Comparison of ENCODE assay signal across 8 cellular contexts in the genomic region with DNA sequence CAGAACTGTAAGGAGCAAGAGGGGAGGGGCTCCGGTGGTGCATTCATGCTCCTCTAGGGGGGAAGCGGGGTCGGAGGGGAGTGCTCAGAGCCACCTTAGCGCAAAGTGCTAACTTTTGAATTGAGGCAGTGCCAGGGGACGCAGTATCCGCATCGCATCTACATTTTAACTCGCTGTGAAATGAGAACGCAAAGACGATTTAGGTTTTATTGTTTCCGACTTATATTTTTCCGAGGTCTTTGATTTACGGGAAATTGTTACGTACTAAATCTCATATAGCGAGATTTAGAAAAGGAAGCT. TPM values are rescaled to one million over a fixed set of nuclear protein-coding genes. Genes with fewer than 3 reads are reported as not detected.
DNase-seq lines count a peak whose midpoint lies in the region; ATAC-seq lines count a peak whose summit lies in the region.

No MANE protein-coding gene starts in this region.

- peak overlapping the region; percentile 94 for H3K4me3 Mint-ChIP-seq in central memory CD8-positive, alpha-beta T cell

- H3K4me1 Mint-ChIP-seq in central memory CD8-positive, alpha-beta T cell = peaks cover 31% of the 10 kb centered on the region

- H3K36me3 ChIP-seq in ACC112 (ENCODE audit: insufficient read depth, low read length) = no peaks in the 10 kb centered on the region
- no peaks in the 10 kb centered on the region for H3K36me3 ChIP-seq in muscle layer of duodenum (ENCODE audit: control insufficient read depth in 1 of 2, insufficient read depth in 2 of 2, low read length in 2 of 2)

- H3K36me3 Mint-ChIP-seq in central memory CD8-positive, alpha-beta T cell (ENCODE audit: insufficient read depth) = peaks cover 20% of the 10 kb centered on the region

- peak overlapping the region; percentile 76 for H3K27ac ChIP-seq in ACC112 (ENCODE audit: low read depth, low read length)
- peak overlapping the region; percentile 99 for H3K27ac ChIP-seq in muscle layer of duodenum (ENCODE audit: low read length)

- peaks cover 12% of the 10 kb centered on the region for H3K79me2 ChIP-seq in ACC112 (ENCODE audit: control insufficient read depth, insufficient read depth, low read length, unreplicated experiment)

- peak overlapping the region; percentile 96 for H3K27ac Mint-ChIP-seq in central memory CD8-positive, alpha-beta T cell (ENCODE audit: low read depth)

- H3K4me3 ChIP-seq in ACC112 (ENCODE audit: low read depth, low read length) = peak overlapping the region; percentile 99
- H3K4me3 ChIP-seq in Jurkat, Clone E6-1 (ENCODE audit: low read length) = peak overlapping the region; percentile 87
- H3K4me3 ChIP-seq in muscle layer of duodenum (ENCODE audit: low read depth in 1 of 2, low read length in 2 of 2) = peak overlapping the region; percentile 68 to 99

- H3K9me3 Mint-ChIP-seq in central memory CD8-positive, alpha-beta T cell = no peaks in the 10 kb centered on the region

- no peaks in the 10 kb centered on the region for H3K27me3 ChIP-seq in ACC112 (ENCODE audit: insufficient read depth, low read length)
- H3K27me3 ChIP-seq in muscle layer of duodenum (ENCODE audit: low read depth, low read length) = no peaks in the 10 kb centered on the region

- H3K9me3 ChIP-seq in muscle layer of duodenum (ENCODE audit: control insufficient read depth in 1 of 2, low read length in 2 of 2) = no peaks in the 10 kb centered on the region

- H3K27me3 Mint-ChIP-seq in central memory CD8-positive, alpha-beta T cell = peaks cover 11% of the 10 kb centered on the region

- ATAC-seq in central memory CD8-positive, alpha-beta T cell (replicated peaks; ENCODE audit: extremely low read depth, poor library complexity, severe bottlenecking) = peak; percentile 61

- no peak for DNase-seq in Jurkat, Clone E6-1 (ENCODE audit: low read depth, low spot score)
- no peak for DNase-seq in central memory CD8-positive, alpha-beta T cell (ENCODE audit: low spot score in 2 of 2)
- DNase-seq in NCI-H510A treated with DMSO at 0.1 percent for 48 hours (lab: John Stamatoyannopoulos, UW) (no peak), epidermal melanocyte (ENCODE audit: insufficient read length, low spot score) (no peak), iPS-NIHi7 (ENCODE audit: extremely low spot score) (no peak), glomerular visceral epithelial cell (ENCODE audit: extremely low spot score) (no peak)

- peak overlapping the region; percentile 95 for H2AFZ ChIP-seq in ACC112 (ENCODE audit: low read length, unreplicated experiment)

- H3K4me1 ChIP-seq in ACC112 (ENCODE audit: control insufficient read depth, insufficient read depth, low read length, unreplicated experiment) = peaks cover 23% of the 10 kb centered on the region
- H3K4me1 ChIP-seq in muscle layer of duodenum (ENCODE audit: control insufficient read depth in 1 of 2, insufficient read depth in 2 of 2, low read length in 2 of 2) = peaks cover 4 to 19% of the 10 kb centered on the region in 2 donors

RNA-seq across cellular contexts. Expression of a gene that starts 0.2 kb away (rescaled TPM):
- 30.1 TPM for polyA plus RNA-seq in Jurkat, Clone E6-1 (2012; ENCODE audit: insufficient read depth, insufficient read length)
